8 cellular contexts compared by ENCODE assay signal in the genomic region with DNA sequence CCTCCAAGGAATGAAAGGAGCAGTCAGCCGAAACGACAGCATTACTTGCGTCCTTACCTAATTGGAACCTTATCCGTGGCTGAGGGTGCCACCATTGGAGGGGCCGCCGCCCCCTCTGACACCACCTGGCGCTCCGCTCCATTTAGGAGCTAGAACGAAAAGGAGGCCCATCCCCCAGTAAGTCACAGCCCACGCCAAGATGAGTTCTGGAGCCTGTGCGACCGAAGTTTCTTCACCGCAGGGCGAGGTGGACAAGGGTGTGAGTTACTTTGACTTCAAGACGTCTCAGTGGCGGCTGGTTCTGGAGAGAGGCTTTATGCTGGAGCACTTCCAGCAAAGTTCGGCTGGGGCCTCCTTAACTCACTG. TPM values are rescaled to one million over a fixed set of nuclear protein-coding genes. Genes with fewer than 3 reads are reported as not detected.
DNase-seq lines count a peak whose midpoint lies in the region; ATAC-seq and TF ChIP-seq lines count a peak whose summit lies in the region.

No MANE protein-coding gene starts in this region.

- CTCF ChIA-PET in activated CD4-positive, alpha-beta memory T cell treated with anti-CD3 and anti-CD28 coated beads, Interleukin-2, amount 10 ng/mL, durations not matched to agents 7 days and 5 days (lab: Charles Lee), result interaction anchor here (1.1 to 5.7 kb wide), 7 partner anchors 32 to 258 kb away, joined by 4 to 42 read pairs (median 5); a partner anchor contains a TSS

- no peaks in the 10 kb centered on the region for H3K27me3 ChIP-seq in KMS-11 (ENCODE audit: insufficient read depth, low read depth)
- H3K27me3 ChIP-seq in endodermal cell (ENCODE audit: control insufficient read depth, insufficient read depth, low read length, poor library complexity, severe bottlenecking), result no peaks in the 10 kb centered on the region

- in situ Hi-C loops in G401 (cut with HindIII; ENCODE audit: low sequenced_read_pairs), result no loop called here

- 5 to 9% methylated on average over 15 to 17 of the region's 17 CpGs for WGBS in endodermal cell (ENCODE audit: insufficient coverage in 1 of 2, insufficient read length in 1 of 2), 2 experiments

- H3K9ac ChIP-seq in KMS-11 (peak overlapping the region; percentile 89), endodermal cell (ENCODE audit: extremely low read depth, low read length, poor library complexity, severe bottlenecking) (peak overlapping the region; percentile 84)

- ATAC-seq in GM21619 (IDR thresholded peaks at IDR 0.05; ENCODE audit: unreplicated experiment) (peak; percentile 11), mucosa of descending colon (peak; percentile 17)
- peak; percentile 40 for ATAC-seq in stimulated activated memory B cell treated with anti-CD40 and anti-IgM and Interleukin-4, amounts not matched to agents 10 μg/mL and 1 μg/mL and 100 μg/mL, for 72 hours

- TF ChIP-seq CTCF in KMS-11 (conservative IDR thresholded peaks at IDR 0.05; ENCODE audit: low read depth, low read length) (no peak), endodermal cell (conservative IDR thresholded peaks at IDR 0.05) (no peak), mucosa of descending colon (IDR thresholded peaks at IDR 0.05) (no peak)

- H3K36me3 ChIP-seq in KMS-11 (ENCODE audit: insufficient read depth) (no peaks in the 10 kb centered on the region), endodermal cell (ENCODE audit: control insufficient read depth, insufficient read depth, low read length) (no peaks in the 10 kb centered on the region), mucosa of descending colon (ENCODE audit: low read depth) (peaks cover 4% of the 10 kb centered on the region)

- H3K4me3 ChIP-seq in KMS-11 (IDR thresholded peaks at IDR 0.05; ENCODE audit: insufficient read depth, low read depth, low read length) (no peak overlapping the region), endodermal cell (ENCODE audit: low read length) (peak overlapping the region; percentile 100), mucosa of descending colon (peak overlapping the region; percentile 91)

- no peak overlapping the region for H2AFZ ChIP-seq in KMS-11 (ENCODE audit: low read depth)

- peak overlapping the region; percentile 83 for H3K4me2 ChIP-seq in KMS-11

- peaks cover 50% of the 10 kb centered on the region for H3K36me3 Mint-ChIP-seq in activated CD4-positive, alpha-beta memory T cell treated with anti-CD3 and anti-CD28 coated beads, Interleukin-2, amount 10 ng/mL, durations not matched to agents 7 days and 5 days (ENCODE audit: low read depth)
- H3K36me3 Mint-ChIP-seq in endodermal cell (ENCODE audit: low read depth), result no peaks in the 10 kb centered on the region
- peaks cover 37% of the 10 kb centered on the region for H3K36me3 Mint-ChIP-seq in stimulated activated memory B cell treated with anti-CD40 and anti-IgM and Interleukin-4, amounts not matched to agents 10 μg/mL and 1 μg/mL and 100 μg/mL, for 72 hours

- DNase-seq in G401 (ENCODE audit: low spot score) (peak; percentile 48), endodermal cell (peak; percentile 74), mucosa of descending colon (peak; percentile 63 to 73 (median 66)), NCI-H748 treated with DMSO at 0.1 percent for 48 hours (lab: John Stamatoyannopoulos, UW) (no peak)
- peak; percentile 56 for DNase-seq in activated CD4-positive, alpha-beta memory T cell treated with anti-CD3 and anti-CD28 coated beads, Interleukin-2, amount 10 ng/mL, durations not matched to agents 7 days and 5 days

- no peaks in the 10 kb centered on the region for H4K20me1 ChIP-seq in KMS-11 (ENCODE audit: insufficient read depth)

- H3K4me1 ChIP-seq in KMS-11 (ENCODE audit: low read depth, poor library complexity, severe bottlenecking) (peaks cover 43% of the 10 kb centered on the region), endodermal cell (ENCODE audit: control insufficient read depth, insufficient read depth, low read length) (peaks cover 5% of the 10 kb centered on the region), mucosa of descending colon (ENCODE audit: low read depth) (peaks cover 17% of the 10 kb centered on the region)

- H3K9me3 Mint-ChIP-seq in activated CD4-positive, alpha-beta memory T cell treated with anti-CD3 and anti-CD28 coated beads, Interleukin-2, amount 10 ng/mL, durations not matched to agents 7 days and 5 days, result no peaks in the 10 kb centered on the region
- no peaks in the 10 kb centered on the region for H3K9me3 Mint-ChIP-seq in endodermal cell
- no peaks in the 10 kb centered on the region for H3K9me3 Mint-ChIP-seq in stimulated activated memory B cell treated with anti-CD40 and anti-IgM and Interleukin-4, amounts not matched to agents 10 μg/mL and 1 μg/mL and 100 μg/mL, for 72 hours

- peaks cover 52% of the 10 kb centered on the region for H3K79me2 ChIP-seq in KMS-11 (ENCODE audit: insufficient read depth, low read depth)

- H3K9me3 ChIP-seq in endodermal cell (ENCODE audit: control insufficient read depth, low read length), result no peaks in the 10 kb centered on the region
- H3K9me3 ChIP-seq in mucosa of descending colon, result no peaks in the 10 kb centered on the region

- POLR2A ChIA-PET in activated CD4-positive, alpha-beta memory T cell treated with anti-CD3 and anti-CD28 coated beads, Interleukin-2, amount 10 ng/mL, durations not matched to agents 7 days and 5 days (lab: Charles Lee), result interaction anchor here (0.6 to 5.0 kb wide), 48 partner anchors 9 to 1031 kb away, joined by 3 to 193 read pairs (median 4); a partner anchor contains a TSS

- intact Hi-C loops in mucosa of descending colon (cut with DNase I, micrococcal nuclease), result loop anchor here (5.0 to 10.0 kb wide), 2 partner anchors 57 to 60 kb away; no protein-coding TSS in a partner anchor

- H3K4me3 Mint-ChIP-seq in activated CD4-positive, alpha-beta memory T cell treated with anti-CD3 and anti-CD28 coated beads, Interleukin-2, amount 10 ng/mL, durations not matched to agents 7 days and 5 days, result peak overlapping the region; percentile 91
- H3K4me3 Mint-ChIP-seq in endodermal cell, result peak overlapping the region; percentile 83
- H3K4me3 Mint-ChIP-seq in stimulated activated memory B cell treated with anti-CD40 and anti-IgM and Interleukin-4, amounts not matched to agents 10 μg/mL and 1 μg/mL and 100 μg/mL, for 72 hours, result peak overlapping the region; percentile 98

- peak overlapping the region; percentile 78 for H3K27ac ChIP-seq in KMS-11
- H3K27ac ChIP-seq in endodermal cell (ENCODE audit: low read depth, low read length), result peak overlapping the region; percentile 69

- peak overlapping the region; percentile 96 for H3K27ac Mint-ChIP-seq in activated CD4-positive, alpha-beta memory T cell treated with anti-CD3 and anti-CD28 coated beads, Interleukin-2, amount 10 ng/mL, durations not matched to agents 7 days and 5 days
- H3K27ac Mint-ChIP-seq in endodermal cell, result peak overlapping the region; percentile 77
- peak overlapping the region; percentile 99 for H3K27ac Mint-ChIP-seq in stimulated activated memory B cell treated with anti-CD40 and anti-IgM and Interleukin-4, amounts not matched to agents 10 μg/mL and 1 μg/mL and 100 μg/mL, for 72 hours

- no peaks in the 10 kb centered on the region for H3K27me3 Mint-ChIP-seq in activated CD4-positive, alpha-beta memory T cell treated with anti-CD3 and anti-CD28 coated beads, Interleukin-2, amount 10 ng/mL, durations not matched to agents 7 days and 5 days
- H3K27me3 Mint-ChIP-seq in endodermal cell (ENCODE audit: insufficient read depth), result no peaks in the 10 kb centered on the region
- no peaks in the 10 kb centered on the region for H3K27me3 Mint-ChIP-seq in stimulated activated memory B cell treated with anti-CD40 and anti-IgM and Interleukin-4, amounts not matched to agents 10 μg/mL and 1 μg/mL and 100 μg/mL, for 72 hours

- peaks cover 57% of the 10 kb centered on the region for H3K4me1 Mint-ChIP-seq in activated CD4-positive, alpha-beta memory T cell treated with anti-CD3 and anti-CD28 coated beads, Interleukin-2, amount 10 ng/mL, durations not matched to agents 7 days and 5 days
- peaks cover 32% of the 10 kb centered on the region for H3K4me1 Mint-ChIP-seq in endodermal cell
- peaks cover 61% of the 10 kb centered on the region for H3K4me1 Mint-ChIP-seq in stimulated activated memory B cell treated with anti-CD40 and anti-IgM and Interleukin-4, amounts not matched to agents 10 μg/mL and 1 μg/mL and 100 μg/mL, for 72 hours

RNA-seq across cellular contexts. Expression of a gene that starts 0.7 kb away (rescaled TPM):
- total RNA-seq in G401 (2014; rRNA removed; shearing (Covaris generic)), result 6.5 and 8.4 TPM in 2 replicates
- total RNA-seq in activated CD4-positive, alpha-beta memory T cell treated with anti-CD3 and anti-CD28 coated beads, Interleukin-2, amount 10 ng/mL, durations not matched to agents 7 days and 5 days, result 10 to 100 TPM; 77.2 to 78.5 TPM
- total RNA-seq in endodermal cell (10 to 100 TPM; 17.3 to 24.6 TPM), mucosa of descending colon (10 to 100 TPM; 39.3 to 59.8 (median 53.5) TPM)
- 9.1 TPM for polyA plus RNA-seq in endodermal cell (2013, experiment 1 of 2)
- 9.0 TPM for polyA plus RNA-seq in endodermal cell (2013, experiment 2 of 2)
